1 cellular context compared by ENCODE assay signal in genomic region chr4:15479913-15480185, GRCh38.
TF ChIP-seq lines count a peak whose summit lies in the region.

No MANE protein-coding gene starts in this region.

TF ChIP-seq in endothelial cell of umbilical vein, 7 proteins besides CTCF, POLR2A, EP300 and RAD21:
- TF ChIP-seq POLR2AphosphoS5 (IDR thresholded peaks at IDR 0.05; ENCODE audit: insufficient read depth, low read depth, low read length) (no peak), GATA2 (IDR thresholded peaks at IDR 0.05; ENCODE audit: insufficient read depth, insufficient read length, low read depth, low read length) (no peak), MYC (IDR thresholded peaks at IDR 0.05; ENCODE audit: low read depth, low read length) (no peak), FOS (IDR thresholded peaks at IDR 0.05; ENCODE audit: borderline replicate concordance, insufficient read depth, low read length) (no peak), EZH2 (IDR thresholded peaks at IDR 0.05; ENCODE audit: borderline replicate concordance, low read depth, low read length, severe bottlenecking) (no peak), JUN (IDR thresholded peaks at IDR 0.05; ENCODE audit: borderline replicate concordance, insufficient read depth, insufficient read length, low read depth) (no peak), MAX (IDR thresholded peaks at IDR 0.05; ENCODE audit: insufficient read depth, insufficient read length) (no peak)
